8 cellular contexts compared by ENCODE assay signal in the genomic region with DNA sequence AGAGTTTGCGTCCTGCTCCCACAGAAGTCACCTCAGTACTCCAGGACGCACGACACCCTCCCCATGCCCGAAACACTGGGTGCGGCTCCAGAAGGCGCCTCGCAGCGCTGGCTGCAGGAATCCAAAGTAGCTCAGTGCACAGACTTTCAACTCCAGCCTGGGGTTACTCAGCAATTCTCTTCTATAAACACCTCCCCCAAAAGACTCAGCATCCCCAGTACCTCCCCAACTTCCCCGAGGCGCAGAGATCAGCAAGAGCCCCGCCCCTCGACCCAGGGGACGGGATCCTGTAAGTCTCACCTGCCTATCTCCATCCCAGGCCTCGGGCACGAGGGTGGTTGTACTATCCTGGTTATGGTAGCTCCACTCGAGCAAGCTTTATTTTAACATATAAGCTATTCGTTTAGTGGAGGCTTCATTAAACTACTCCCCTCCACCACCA.
DNase-seq lines count a peak whose midpoint lies in the region; ATAC-seq and TF ChIP-seq lines count a peak whose summit lies in the region.

No MANE protein-coding gene starts in this region.

- H2AFZ ChIP-seq in hepatocyte = peak overlapping the region; percentile 80

- no peaks in the 10 kb centered on the region for H3K79me2 ChIP-seq in hepatocyte

- peak overlapping the region; percentile 96 for H3K4me2 ChIP-seq in hepatocyte

- H3K27ac Mint-ChIP-seq in activated CD8-positive, alpha-beta T cell treated with anti-CD3 and anti-CD28 coated beads, Interleukin-2, amount 10 ng/mL, durations not matched to agents 7 days and 5 days = peak overlapping the region; percentile 43

- no peaks in the 10 kb centered on the region for H3K9me2 ChIP-seq in hepatocyte (replicated peaks; ENCODE audit: insufficient read depth)

- peaks cover 22% of the 10 kb centered on the region for H3K4me1 ChIP-seq in hepatocyte (ENCODE audit: insufficient read depth)
- peaks cover 0 to 29% (median 24%) of the 10 kb centered on the region in 4 donors for H3K4me1 ChIP-seq in tibial artery

- intact Hi-C loops in Right ventricle myocardium inferior (cut with DNase I) (no loop called here), cardiac septum (cut with DNase I) (no loop called here), tibial artery (cut with DNase I; ENCODE audit: low total_unique reads) (no loop called here)

- no peak overlapping the region for H3K27ac ChIP-seq in hepatocyte
- no peak overlapping the region for H3K27ac ChIP-seq in tibial artery

- WGBS in hepatocyte (ENCODE audit: low lambda C conversion rate, missing lambda C conversion rate) = 7% methylated on average over 16 of the region's 17 CpGs

- DNase-seq in Right ventricle myocardium inferior (ENCODE audit: missing footprints) (peak; percentile 41), cardiac septum (ENCODE audit: low spot score) (no peak), hepatocyte (ENCODE audit: low spot score) (no peak), tibial artery (no peak)
- DNase-seq in activated CD8-positive, alpha-beta T cell treated with anti-CD3 and anti-CD28 coated beads, Interleukin-2, amount 10 ng/mL, durations not matched to agents 7 days and 5 days = peak; percentile 52
- DNase-seq in stimulated activated naive CD4-positive, alpha-beta T cell treated with Interleukin-2 at 50 U/mL for 16 hours (lab: John Stamatoyannopoulos, UW) = no peak

- POLR2A ChIA-PET in activated CD8-positive, alpha-beta T cell treated with anti-CD3 and anti-CD28 coated beads, Interleukin-2, amount 10 ng/mL, durations not matched to agents 7 days and 5 days (lab: Charles Lee) = no interaction called here

- no peaks in the 10 kb centered on the region for H3K9me3 Mint-ChIP-seq in activated CD8-positive, alpha-beta T cell treated with anti-CD3 and anti-CD28 coated beads, Interleukin-2, amount 10 ng/mL, durations not matched to agents 7 days and 5 days (ENCODE audit: insufficient read depth)

- peaks cover 42% of the 10 kb centered on the region for H3K27me3 Mint-ChIP-seq in activated CD8-positive, alpha-beta T cell treated with anti-CD3 and anti-CD28 coated beads, Interleukin-2, amount 10 ng/mL, durations not matched to agents 7 days and 5 days (ENCODE audit: low read depth)

- H3K4me3 Mint-ChIP-seq in activated CD8-positive, alpha-beta T cell treated with anti-CD3 and anti-CD28 coated beads, Interleukin-2, amount 10 ng/mL, durations not matched to agents 7 days and 5 days = peak overlapping the region; percentile 63

- H4K20me1 ChIP-seq in hepatocyte (ENCODE audit: insufficient read depth, poor library complexity, severe bottlenecking) = no peaks in the 10 kb centered on the region

- peaks cover 49% of the 10 kb centered on the region for H3K27me3 ChIP-seq in hepatocyte
- peaks cover 0 to 31% of the 10 kb centered on the region in 2 donors for H3K27me3 ChIP-seq in tibial artery

- H3K36me3 Mint-ChIP-seq in activated CD8-positive, alpha-beta T cell treated with anti-CD3 and anti-CD28 coated beads, Interleukin-2, amount 10 ng/mL, durations not matched to agents 7 days and 5 days (ENCODE audit: low read depth) = no peaks in the 10 kb centered on the region

- ATAC-seq in Right ventricle myocardium inferior (no peak), GM18502 (IDR thresholded peaks at IDR 0.05; ENCODE audit: poor library complexity, unreplicated experiment) (no peak), HG02840 (IDR thresholded peaks at IDR 0.05; ENCODE audit: low FRiP score, unreplicated experiment) (no peak)
- ATAC-seq in activated CD8-positive, alpha-beta T cell treated with anti-CD3 and anti-CD28 coated beads, Interleukin-2, amount 10 ng/mL, durations not matched to agents 7 days and 5 days = peak; percentile 57

- CTCF ChIA-PET in activated CD8-positive, alpha-beta T cell treated with anti-CD3 and anti-CD28 coated beads, Interleukin-2, amount 10 ng/mL, durations not matched to agents 7 days and 5 days (lab: Charles Lee) = interaction anchor here (0.9 to 1.6 kb wide), 3 partner anchors 25 to 304 kb away, joined by 3 read pairs; no protein-coding TSS in a partner anchor

- H3K9me3 ChIP-seq in hepatocyte (ENCODE audit: low read depth) (no peaks in the 10 kb centered on the region), tibial artery (no peaks in the 10 kb centered on the region)

- TF ChIP-seq CTCF in hepatocyte (IDR thresholded peaks at IDR 0.05; ENCODE audit: poor library complexity) (no peak), tibial artery (IDR thresholded peaks at IDR 0.05) (no peak)

- H3K36me3 ChIP-seq in hepatocyte (replicated peaks; ENCODE audit: insufficient read depth, low read depth) = no peaks in the 10 kb centered on the region
- no peaks in the 10 kb centered on the region for H3K36me3 ChIP-seq in tibial artery

- peaks cover 24% of the 10 kb centered on the region for H3K4me1 Mint-ChIP-seq in activated CD8-positive, alpha-beta T cell treated with anti-CD3 and anti-CD28 coated beads, Interleukin-2, amount 10 ng/mL, durations not matched to agents 7 days and 5 days (ENCODE audit: low read depth)

- H3K4me3 ChIP-seq in hepatocyte (peak overlapping the region; percentile 42), tibial artery (peak overlapping the region; percentile 38 to 51)

Comparison
In these comparisons a context has a peak if more than half of its experiments do, and no peak if none do; other contexts are left out.
1. DNase-seq: peak in Right ventricle myocardium inferior (single experiment) and activated CD8-positive, alpha-beta T cell treated with anti-CD3 and anti-CD28 coated beads, Interleukin-2, amount 10 ng/mL, durations not matched to agents 7 days and 5 days (single experiment); none in cardiac septum (single experiment), hepatocyte (single experiment), tibial artery (0 of 2) and stimulated activated naive CD4-positive, alpha-beta T cell treated with Interleukin-2 at 50 U/mL for 16 hours (single experiment).